ENCODE assay signal across 18 cellular contexts in genomic region chr11:76115555-76115954, GRCh38.
"Had no signal": no experiment of that assay in that cellular context is flagged by ENCODE, and none has a peak within 500 bp of the region (broad histone marks: within the 10 kb centered on the region; RNA-seq: fewer than 3 reads in every experiment).

No MANE protein-coding gene starts in this region.

- H3K27ac ChIP-seq: colonic mucosa, hepatocyte, sigmoid colon, skin epidermis, tibial artery, upper lobe of left lung, uterus had no signal

- H3K4me3 Mint-ChIP-seq: natural killer cell, neural crest cell had no signal

- H3K4me2 ChIP-seq: hepatocyte had no signal

- H3K4me3 ChIP-seq: colonic mucosa, hepatocyte, mucosa of descending colon, sigmoid colon, skin epidermis, tibial artery, upper lobe of left lung, uterus had no signal

- H3K36me3 Mint-ChIP-seq: natural killer cell had no signal

- H3K9me3 ChIP-seq: colonic mucosa, mucosa of descending colon, sigmoid colon, tibial artery, upper lobe of left lung, uterus had no signal

- H3K9me3 Mint-ChIP-seq: natural killer cell had no signal

- H3K4me1 Mint-ChIP-seq: neural crest cell had no signal

- ATAC-seq: mucosa of descending colon; natural killer cell; stimulated activated naive CD8-positive, alpha-beta T cell treated with anti-CD3 and anti-CD28 coated beads, Interleukin-15, Interleukin-2, amounts not matched to agents 100 U/mL and 50 U/mL, for 24 hours had no signal

- H2AFZ ChIP-seq: hepatocyte had no signal

- H3K36me3 ChIP-seq: colonic mucosa, uterus had no signal

- H3K79me2 ChIP-seq: hepatocyte had no signal

- H3K27me3 ChIP-seq: colonic mucosa, hepatocyte, sigmoid colon, tibial artery, upper lobe of left lung, uterus had no signal

- DNase-seq: colonic mucosa; dermis blood vessel endothelial cell; foreskin melanocyte; head of caudate nucleus; kidney glomerular epithelial cell; mucosa of descending colon; natural killer cell; posterior cingulate gyrus; sigmoid colon; stimulated activated CD4-positive, alpha-beta T cell treated with anti-CD3 and anti-CD28 coated beads, Interleukin-2, amount 100 ng/mL, for 24 hours; stimulated activated CD4-positive, alpha-beta T cell treated with anti-CD3 and anti-CD28 coated beads, Interleukin-4, amount 100 ng/mL, for 4 hours; stimulated activated naive CD8-positive, alpha-beta T cell treated with anti-CD3 and anti-CD28 coated beads, Interleukin-15, Interleukin-2, amounts not matched to agents 100 U/mL and 50 U/mL, for 24 hours; tibial artery; upper lobe of left lung; uterus had no signal
